In genomic region chr12:16573652-16574077, GRCh38 we compare ENCODE assay signal across 1 cellular context.
TF ChIP-seq lines count a peak whose summit lies in the region.

No MANE protein-coding gene starts in this region.

TF ChIP-seq in HepG2, 621 proteins besides CTCF, POLR2A, EP300 and RAD21 (continued from another document):
- TF ChIP-seq ZFP91 (CRISPR knock-in tag; IDR thresholded peaks at IDR 0.05; ENCODE audit: borderline replicate concordance): no peak
- peak; percentile 81 for TF ChIP-seq CEBPB (IDR thresholded peaks at IDR 0.05; ENCODE audit: borderline replicate concordance, low read depth, low read length)
- TF ChIP-seq HNF4G (IDR thresholded peaks at IDR 0.05; ENCODE audit: borderline replicate concordance, low read depth, low read length): 0 out of 2 replicates have a peak, but pooled peaks have one; percentile 25
- TF ChIP-seq HNF4G (CRISPR knock-in tag; IDR thresholded peaks at IDR 0.05; ENCODE audit: borderline replicate concordance, low read depth): no peak
